12 cellular contexts compared by ENCODE assay signal in genomic region chr2:152395132-152396024, GRCh38.
DNase-seq lines count a peak whose midpoint lies in the region; FAIRE-seq and TF ChIP-seq lines count a peak whose summit lies in the region.
"Had no signal": no experiment of that assay in that cellular context is flagged by ENCODE, and none has a peak within 500 bp of the region (broad histone marks: within the 10 kb centered on the region; RNA-seq: fewer than 3 reads in every experiment).

No MANE protein-coding gene starts in this region.

- FAIRE-seq in H54 (lab: Jason Lieb, UNC) (peak; percentile 77), keratinocyte (lab: Jason Lieb, UNC) (peak; percentile 44)

- no peak overlapping the region for H3K4me2 ChIP-seq in keratinocyte (ENCODE audit: control insufficient read depth, extremely low read depth, insufficient read depth, low read depth, low read length)

- TF ChIP-seq CTCF in choroid plexus epithelial cell (conservative IDR thresholded peaks at IDR 0.05; ENCODE audit: low read depth, low read length) (no peak), keratinocyte (optimal IDR thresholded peaks at IDR 0.05 in 1 of 3, IDR thresholded peaks at IDR 0.05 in 1 of 3, conservative IDR thresholded peaks at IDR 0.05 in 1 of 3; ENCODE audit: extremely low read depth in 1 of 3, insufficient read depth in 2 of 3, low read length in 3 of 3) (no peak)

- peaks cover 2% of the 10 kb centered on the region for H3K9me1 ChIP-seq in keratinocyte (ENCODE audit: control insufficient read depth, extremely low read depth, insufficient read depth, low read length)

- peaks cover 5% of the 10 kb centered on the region for H3K4me1 ChIP-seq in keratinocyte (ENCODE audit: control insufficient read depth, extremely low read depth, insufficient read depth, low read length)

- no peak overlapping the region for H3K9ac ChIP-seq in keratinocyte (ENCODE audit: control insufficient read depth, extremely low read depth, insufficient read depth, low read length)

- H3K27ac ChIP-seq in keratinocyte (ENCODE audit: control insufficient read depth, insufficient read depth, low read length) = no peak overlapping the region

- H3K4me3 ChIP-seq in choroid plexus epithelial cell (ENCODE audit: low read depth, low read length) (peak overlapping the region; percentile 19), keratinocyte (ENCODE audit: control insufficient read depth in 2 of 3, extremely low read depth in 1 of 3, insufficient read depth in 2 of 3, low read depth in 1 of 3, low read length in 3 of 3) (no peak overlapping the region)

- peaks cover 23% of the 10 kb centered on the region for H4K20me1 ChIP-seq in keratinocyte (ENCODE audit: control insufficient read depth, extremely low read depth, insufficient read depth, low read length)

- H3K27me3 ChIP-seq in keratinocyte (ENCODE audit: control insufficient read depth, extremely low read depth, insufficient read depth, low read length) = no peaks in the 10 kb centered on the region

- TF ChIP-seq POLR2A in H54 (IDR thresholded peaks at IDR 0.05; ENCODE audit: low read depth, low read length) = no peak

- H3K79me2 ChIP-seq in keratinocyte (ENCODE audit: control insufficient read depth, insufficient read depth, low read length) = peaks cover 97% of the 10 kb centered on the region

- no peak overlapping the region for H2AFZ ChIP-seq in keratinocyte (ENCODE audit: control insufficient read depth, low read length)

- H3K9me3 ChIP-seq in keratinocyte (ENCODE audit: control insufficient read depth, low read depth, low read length) = no peaks in the 10 kb centered on the region

- H3K36me3 ChIP-seq in keratinocyte (ENCODE audit: control insufficient read depth in 2 of 2, extremely low read depth in 1 of 2, insufficient read depth in 2 of 2, low read length in 2 of 2) = peaks cover 0 to 3% of the 10 kb centered on the region in 2 experiments

- DNase-seq in H54 (ENCODE audit: insufficient read length, low spot score) (no peak), choroid plexus epithelial cell (ENCODE audit: low read depth) (peak; percentile 44), keratinocyte (ENCODE audit: low read depth, low spot score) (no peak), stromal cell of bone marrow (ENCODE audit: low read depth) (peak; percentile 49), pons (ENCODE audit: low spot score) (no peak), RPMI8226 (no peak), inferior parietal cortex (ENCODE audit: extremely low spot score) (no peak), NCI-H1105 treated with DMSO at 0.1 percent for 48 hours (lab: John Stamatoyannopoulos, UW) (no peak)
- DNase-seq: activated CD8-positive, alpha-beta memory T cell treated with anti-CD3 and anti-CD28 coated beads for 24 hours; foreskin melanocyte; mesendoderm; NCI-H1092 treated with DMSO at 0.1 percent for 48 hours had no signal

- dilution Hi-C loops in keratinocyte (cut with MboI; ENCODE audit: extremely low pct_ligation_motif_present, low sequenced_read_pairs) = no loop called here

Comparison
In these comparisons a context has a peak if more than half of its experiments do, and no peak if none do; other contexts are left out.
1. DNase-seq: peak in choroid plexus epithelial cell (single experiment) and stromal cell of bone marrow (single experiment); none in H54 (single experiment), keratinocyte (single experiment), pons (single experiment), RPMI8226 (single experiment), inferior parietal cortex (single experiment) and NCI-H1105 treated with DMSO at 0.1 percent for 48 hours (single experiment).